25 cellular contexts compared by ENCODE assay signal in the genomic region with DNA sequence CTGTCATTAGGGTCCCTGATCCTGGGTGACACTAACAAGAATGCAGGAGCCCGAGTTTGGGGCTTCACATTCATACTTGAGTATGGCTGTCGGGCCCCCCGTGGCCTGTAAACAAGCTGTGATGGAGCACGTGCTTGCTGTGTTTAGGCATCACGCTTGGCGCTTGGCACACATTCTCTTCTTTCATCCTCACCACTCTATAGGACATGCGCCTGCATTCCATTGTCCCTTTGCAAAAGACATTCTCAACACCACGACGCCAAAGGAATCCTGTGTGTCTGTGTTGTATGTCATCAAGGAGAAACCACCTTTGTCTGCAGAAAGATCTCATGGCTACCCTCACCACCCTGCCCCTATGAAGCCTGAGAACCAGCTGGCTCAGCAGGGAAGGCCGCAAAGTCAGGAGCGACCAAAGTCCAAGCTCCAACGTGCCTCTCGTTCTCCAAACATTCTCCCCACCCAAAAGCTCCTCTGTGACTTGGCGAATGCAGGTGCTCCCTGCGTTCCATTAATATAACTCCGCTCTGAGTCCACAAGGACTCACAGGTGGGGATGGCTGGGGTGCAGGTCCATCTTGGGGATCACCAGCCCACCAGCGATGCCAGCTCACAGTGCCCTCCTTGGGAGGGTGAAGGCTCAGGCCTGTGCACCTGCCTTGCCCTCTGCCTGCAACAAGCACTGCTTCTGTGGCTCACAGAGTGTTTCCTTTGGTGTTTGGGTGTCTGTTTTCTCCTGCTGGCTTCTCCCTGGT. TPM values are rescaled to one million over a fixed set of nuclear protein-coding genes. Genes with fewer than 3 reads are reported as not detected.
DNase-seq lines count a peak whose midpoint lies in the region; ATAC-seq and TF ChIP-seq lines count a peak whose summit lies in the region.
"Had no signal": no experiment of that assay in that cellular context is flagged by ENCODE, and none has a peak within 500 bp of the region (broad histone marks: within the 10 kb centered on the region; RNA-seq: fewer than 3 reads in every experiment).

No MANE protein-coding gene starts in this region.

- no peaks in the 10 kb centered on the region for H3K9me3 ChIP-seq in parathyroid adenoma (ENCODE audit: control insufficient read depth, low read length)
- H3K9me3 ChIP-seq: thoracic aorta, uterus had no signal

- no peak overlapping the region for H3K4me2 ChIP-seq in parathyroid adenoma (ENCODE audit: low read length)

- H3K27me3 ChIP-seq in parathyroid adenoma (ENCODE audit: control insufficient read depth, insufficient read depth, low read length) = no peaks in the 10 kb centered on the region
- H3K27me3 ChIP-seq: uterus had no signal

- H3K4me1 ChIP-seq in parathyroid adenoma = peaks cover 13% of the 10 kb centered on the region
- H3K4me1 ChIP-seq: uterus had no signal

- intact Hi-C loops in left colon (cut with DNase I, micrococcal nuclease) = no loop called here

- no peaks in the 10 kb centered on the region for H3K79me2 ChIP-seq in parathyroid adenoma

- TF ChIP-seq CTCF in 22Rv1 (IDR thresholded peaks at IDR 0.05) (no peak), parathyroid adenoma (IDR thresholded peaks at IDR 0.05) (no peak)

- peak overlapping the region; percentile 39 for H2AFZ ChIP-seq in parathyroid adenoma

- no peak overlapping the region for H3K9ac ChIP-seq in parathyroid adenoma

- H3K36me3 ChIP-seq in parathyroid adenoma (ENCODE audit: control insufficient read depth, insufficient read depth, low read length) = no peaks in the 10 kb centered on the region
- H3K36me3 ChIP-seq: thoracic aorta, uterus, WERI-Rb-1 had no signal

- DNase-seq in SW480 (ENCODE audit: low spot score) (peak; percentile 54), left colon (peak; percentile 73 to 74), DMS114 treated with DMSO at 0.1 percent for 48 hours (lab: John Stamatoyannopoulos, UW; ENCODE audit: unreplicated experiment) (no peak)
- DNase-seq: activated CD4-positive, alpha-beta T cell treated with anti-CD3 and anti-CD28 coated beads for 48 hours; activated CD8-positive, alpha-beta memory T cell treated with anti-CD3 and anti-CD28 coated beads for 24 hours; AML-193; CD4-positive, alpha-beta T cell; effector memory CD4-positive, alpha-beta T cell; H9; naive thymus-derived CD8-positive, alpha-beta T cell; NCI-H146; NCI-H2107; nucleus accumbens; stimulated activated CD4-positive, alpha-beta T cell treated with anti-CD3 and anti-CD28 coated beads, Interleukin-2, amount 100 ng/mL, for 24 hours; T-cell; uterus; WERI-Rb-1 had no signal

- H3K27ac ChIP-seq in 22Rv1 (peak overlapping the region; percentile 54), parathyroid adenoma (peak overlapping the region; percentile 37)
- H3K27ac ChIP-seq: coronary artery, thoracic aorta, uterus, WERI-Rb-1 had no signal

- no peak overlapping the region for H3K4me3 ChIP-seq in parathyroid adenoma (ENCODE audit: low read depth, low read length)
- H3K4me3 ChIP-seq: coronary artery, GM12878, thoracic aorta, uterus had no signal

- ATAC-seq in left colon = peak; percentile 73
- ATAC-seq in HG03108 (IDR thresholded peaks at IDR 0.05; ENCODE audit: unreplicated experiment) = no peak
- ATAC-seq in GM19455 (IDR thresholded peaks at IDR 0.05; ENCODE audit: unreplicated experiment) = no peak
- no peak for ATAC-seq in HG03439 (IDR thresholded peaks at IDR 0.05; ENCODE audit: unreplicated experiment)
- ATAC-seq: GM12878; naive thymus-derived CD8-positive, alpha-beta T cell; T-cell had no signal

RNA-seq across cellular contexts. Expression of a gene that starts 6.2 kb away (rescaled TPM):
- 10 to 100 TPM; 16.9 to 35.4 TPM for total RNA-seq in left colon

RNA-seq across cellular contexts. Expression of a gene that starts 25.8 kb away (rescaled TPM):
- 10 to 100 TPM; 18.0 to 23.3 TPM for total RNA-seq in left colon

RNA-seq across cellular contexts. Expression of a gene that starts 54.7 kb away (rescaled TPM):
- 10 to 100 TPM; 32.0 to 54.8 TPM for total RNA-seq in left colon
